ENCODE assay signal across 1 cellular context in genomic region chr15:44728576-44729393, GRCh38.
TF ChIP-seq lines count a peak whose summit lies in the region.

No MANE protein-coding gene starts in this region.

TF ChIP-seq in HepG2, 621 proteins besides CTCF, POLR2A, EP300 and RAD21 (continued from another document and continues in another):
- no peak for TF ChIP-seq IRF1 (CRISPR knock-in tag; IDR thresholded peaks at IDR 0.05; ENCODE audit: low read depth)
- TF ChIP-seq KMT2A (CRISPR knock-in tag; IDR thresholded peaks at IDR 0.05), result peak; percentile 77
- TF ChIP-seq SNAPC5 (CRISPR knock-in tag; IDR thresholded peaks at IDR 0.05; ENCODE audit: borderline replicate concordance), result no peak
- TF ChIP-seq KLF13 (CRISPR knock-in tag; IDR thresholded peaks at IDR 0.05), result no peak
- no peak for TF ChIP-seq ZNF784 (CRISPR knock-in tag; IDR thresholded peaks at IDR 0.05; ENCODE audit: borderline replicate concordance)
- TF ChIP-seq LRRFIP1 (CRISPR knock-in tag; conservative IDR thresholded peaks at IDR 0.05), result no peak
- TF ChIP-seq ZNF883 (CRISPR knock-in tag; IDR thresholded peaks at IDR 0.05; ENCODE audit: not compliant biosample characterization), result no peak
- peak; percentile 57; the same call in 1 of the 2 replicates for TF ChIP-seq POLR2AphosphoS5 (IDR thresholded peaks at IDR 0.05; ENCODE audit: low read depth, low read length)
- TF ChIP-seq PLSCR1 (CRISPR knock-in tag; IDR thresholded peaks at IDR 0.05; ENCODE audit: borderline replicate concordance), result no peak
- 0 out of 2 replicates have a peak, but pooled peaks have one; percentile 43 for TF ChIP-seq HOXD1 (CRISPR knock-in tag; IDR thresholded peaks at IDR 0.05)
- TF ChIP-seq ZFP36L2 (CRISPR knock-in tag; IDR thresholded peaks at IDR 0.05), result 0 out of 2 replicates have a peak, but pooled peaks have one; percentile 42
- TF ChIP-seq ZNF30 (CRISPR knock-in tag; IDR thresholded peaks at IDR 0.05), result no peak
- TF ChIP-seq ZNF557 (CRISPR knock-in tag; IDR thresholded peaks at IDR 0.05), result no peak
- TF ChIP-seq ZNF276 (CRISPR knock-in tag; IDR thresholded peaks at IDR 0.05; ENCODE audit: low read depth), result no peak
- TF ChIP-seq ZNF740 (CRISPR knock-in tag; IDR thresholded peaks at IDR 0.05), result 0 out of 2 replicates have a peak, but pooled peaks have one; percentile 34
- TF ChIP-seq NKX3-1 (CRISPR knock-in tag; IDR thresholded peaks at IDR 0.05), result no peak
- TF ChIP-seq ZHX2 (IDR thresholded peaks at IDR 0.05; ENCODE audit: low read depth), result no peak
- no peak for TF ChIP-seq ZHX2 (CRISPR knock-in tag; IDR thresholded peaks at IDR 0.05; ENCODE audit: borderline replicate concordance)
- peak; percentile 77 for TF ChIP-seq RBFOX2 (IDR thresholded peaks at IDR 0.05; ENCODE audit: low read depth, low read length)
- no peak for TF ChIP-seq TCF7L2 (IDR thresholded peaks at IDR 0.05; ENCODE audit: low read depth, low read length)
- no peak; the same call in 1 of the 2 replicates for TF ChIP-seq TGIF2 (CRISPR knock-in tag; IDR thresholded peaks at IDR 0.05)
- no peak for TF ChIP-seq PHB2 (IDR thresholded peaks at IDR 0.05; ENCODE audit: partially characterized antibody)
- TF ChIP-seq RXRB (CRISPR knock-in tag; IDR thresholded peaks at IDR 0.05; ENCODE audit: borderline replicate concordance), result peak; percentile 51; the same call in 1 of the 2 replicates
- TF ChIP-seq REPIN1 (CRISPR knock-in tag; IDR thresholded peaks at IDR 0.05; ENCODE audit: borderline replicate concordance, low read depth), result no peak
- TF ChIP-seq PAWR (CRISPR knock-in tag; IDR thresholded peaks at IDR 0.05; ENCODE audit: borderline replicate concordance), result no peak
- no peak for TF ChIP-seq CHCHD3 (CRISPR knock-in tag; IDR thresholded peaks at IDR 0.05)
- TF ChIP-seq JUN (CRISPR knock-in tag; IDR thresholded peaks at IDR 0.05), result peak; percentile 21; the same call in 1 of the 2 replicates
- no peak for TF ChIP-seq REXO4 (CRISPR knock-in tag; IDR thresholded peaks at IDR 0.05; ENCODE audit: borderline replicate concordance)
- TF ChIP-seq TEAD3 (CRISPR knock-in tag; optimal IDR thresholded peaks at IDR 0.05; ENCODE audit: borderline replicate concordance), result no peak
- TF ChIP-seq ZNF264 (CRISPR knock-in tag; IDR thresholded peaks at IDR 0.05), result peak; percentile 17
- no peak for TF ChIP-seq RFX1 (IDR thresholded peaks at IDR 0.05)
- no peak for TF ChIP-seq ZNF749 (CRISPR knock-in tag; IDR thresholded peaks at IDR 0.05; ENCODE audit: borderline replicate concordance)
- peak; percentile 84; the same call in 1 of the 2 replicates for TF ChIP-seq ZFP91 (CRISPR knock-in tag; IDR thresholded peaks at IDR 0.05; ENCODE audit: borderline replicate concordance)
- peak; percentile 62; the same call in 1 of the 2 replicates for TF ChIP-seq RXRA (CRISPR knock-in tag; IDR thresholded peaks at IDR 0.05)
- no peak for TF ChIP-seq RARG (CRISPR knock-in tag; IDR thresholded peaks at IDR 0.05; ENCODE audit: low read depth)
- peak; percentile 47; the same call in 1 of the 2 replicates for TF ChIP-seq HOXA3 (CRISPR knock-in tag; IDR thresholded peaks at IDR 0.05)
- no peak for TF ChIP-seq FOXO4 (CRISPR knock-in tag; conservative IDR thresholded peaks at IDR 0.05)
- no peak for TF ChIP-seq KDM1A (CRISPR knock-in tag; IDR thresholded peaks at IDR 0.05)
- TF ChIP-seq ZNF598 (CRISPR knock-in tag; IDR thresholded peaks at IDR 0.05; ENCODE audit: borderline replicate concordance), result no peak
- TF ChIP-seq BCLAF1 (IDR thresholded peaks at IDR 0.05), result no peak
- no peak for TF ChIP-seq ZNF33B (CRISPR knock-in tag; IDR thresholded peaks at IDR 0.05)
- TF ChIP-seq ZNF562 (CRISPR knock-in tag; IDR thresholded peaks at IDR 0.05; ENCODE audit: borderline replicate concordance), result no peak
